Comparison of ENCODE assay signal across 8 cellular contexts in genomic region chr19:55641376-55642152, GRCh38. TPM values are rescaled to one million over a fixed set of nuclear protein-coding genes. Genes with fewer than 3 reads are reported as not detected.
A peak's percentile ranks its signal among the peaks of the same experiment; 100 is the strongest.
DNase-seq lines count a peak whose midpoint lies in the region; ATAC-seq, FAIRE-seq and TF ChIP-seq lines count a peak whose summit lies in the region.

No MANE protein-coding gene starts in this region.

- DNase-seq in DND-41 (peak; percentile 31), activated B cell treated with CpG ODN at 0.5 μM for 24 hours (no peak), fibroblast of peridontal ligament (ENCODE audit: extremely low read depth) (peak; percentile 26), NCI-H446 (lab: John Stamatoyannopoulos, UW) (no peak), RCC 7860 (ENCODE audit: low spot score) (no peak), GM19240 (ENCODE audit: insufficient read length, low spot score) (no peak)

- peak overlapping the region; percentile 68 for H2AFZ ChIP-seq in DND-41 (ENCODE audit: low read depth, low read length)

- H3K9ac ChIP-seq in DND-41 (ENCODE audit: low read depth, low read length) (peak overlapping the region; percentile 92), HUES48 (ENCODE audit: low read depth, low read length) (peak overlapping the region; percentile 79)

- H3K36me3 Mint-ChIP-seq in activated B cell treated with CpG ODN at 0.5 μM for 24 hours (ENCODE audit: low read depth): peaks cover 31% of the 10 kb centered on the region

- no peaks in the 10 kb centered on the region for H3K27me3 Mint-ChIP-seq in activated B cell treated with CpG ODN at 0.5 μM for 24 hours

- H3K4me3 ChIP-seq in DND-41 (ENCODE audit: low read depth in 1 of 2, low read length in 2 of 2): peak overlapping the region; percentile 98 to 99
- H3K4me3 ChIP-seq in HUES48 (ENCODE audit: low read depth, low read length): peak overlapping the region; percentile 76
- peak overlapping the region; percentile 73 to 96 for H3K4me3 ChIP-seq in neutrophil (ENCODE audit: low read depth in 1 of 2, low read length in 1 of 2)

- H3K4me1 ChIP-seq in DND-41 (ENCODE audit: insufficient read depth, low read length): peaks cover 71% of the 10 kb centered on the region
- H3K4me1 ChIP-seq in HUES48 (ENCODE audit: control insufficient read depth, insufficient read depth, low read length): peaks cover 8% of the 10 kb centered on the region; the same call in 1 of the 2 replicates
- H3K4me1 ChIP-seq in neutrophil (ENCODE audit: control insufficient read depth in 1 of 2, insufficient read depth in 1 of 2, low read depth in 1 of 2, low read length in 1 of 2): peaks cover 45 to 58% of the 10 kb centered on the region in 2 experiments

- H3K36me3 ChIP-seq in DND-41 (ENCODE audit: insufficient read depth, low read length) (peaks cover 18% of the 10 kb centered on the region), HUES48 (ENCODE audit: control insufficient read depth, insufficient read depth, low read length) (peaks cover 16% of the 10 kb centered on the region), neutrophil (peaks cover 21% of the 10 kb centered on the region)

- H3K9me3 ChIP-seq in DND-41 (ENCODE audit: insufficient read depth, low read length, severe bottlenecking) (no peaks in the 10 kb centered on the region), HUES48 (ENCODE audit: control insufficient read depth, insufficient read depth, low read length) (no peaks in the 10 kb centered on the region), neutrophil (no peaks in the 10 kb centered on the region)

- H3K27me3 ChIP-seq in DND-41 (ENCODE audit: insufficient read depth, low read length, poor library complexity): no peaks in the 10 kb centered on the region
- H3K27me3 ChIP-seq in HUES48 (ENCODE audit: control insufficient read depth, insufficient read depth, low read length): no peaks in the 10 kb centered on the region
- H3K27me3 ChIP-seq in neutrophil: peaks cover 36% of the 10 kb centered on the region

- ATAC-seq in DND-41 (ENCODE audit: insufficient read depth, low read depth) (no peak; the same call in 1 of the 3 replicates), activated B cell treated with CpG ODN at 0.5 μM for 24 hours (ENCODE audit: low read depth) (peak; percentile 1)

- no peak for FAIRE-seq in RCC 7860 (lab: Jason Lieb, UNC)

- peaks cover 17% of the 10 kb centered on the region; the same call in 1 of the 2 replicates for H4K20me1 ChIP-seq in DND-41 (ENCODE audit: insufficient read depth, low read length)

- intact Hi-C loops in activated B cell treated with CpG ODN at 0.5 μM for 24 hours (cut with micrococcal nuclease): loop anchor here (2.0 to 10.0 kb wide), 5 partner anchors 61 to 1177 kb away; partner anchors contain the start of genes C19orf85, ISOC2, LENG9 and ZNF579

- POLR2A ChIA-PET in activated B cell treated with CpG ODN at 0.5 μM for 24 hours (lab: Charles Lee): interaction anchor here (0.6 to 4.7 kb wide), 12 partner anchors 9 to 234 kb away, joined by 3 to 47 read pairs (median 5); partner anchors contain the start of genes FIZ1, U2AF2, UBE2S and ZNF628

- TF ChIP-seq CTCF in DND-41 (IDR thresholded peaks at IDR 0.05; ENCODE audit: borderline replicate concordance, extremely low read depth, low read length, poor library complexity, severe bottlenecking) (no peak), activated B cell treated with CpG ODN at 0.5 μM for 24 hours (IDR thresholded peaks at IDR 0.05) (no peak), neutrophil (IDR thresholded peaks at IDR 0.05) (no peak)

- CTCF ChIA-PET in activated B cell treated with CpG ODN at 0.5 μM for 24 hours (lab: Charles Lee): interaction anchor here (0.8 to 1.8 kb wide), 3 partner anchors 10 to 168 kb away, joined by 3 to 10 read pairs (median 7); no protein-coding TSS in a partner anchor

- peak overlapping the region; percentile 86 for H3K4me3 Mint-ChIP-seq in activated B cell treated with CpG ODN at 0.5 μM for 24 hours

- peak overlapping the region; percentile 85 for H3K4me2 ChIP-seq in DND-41 (ENCODE audit: insufficient read depth, low read length)

- peaks cover 73% of the 10 kb centered on the region for H3K4me1 Mint-ChIP-seq in activated B cell treated with CpG ODN at 0.5 μM for 24 hours

- peaks cover 79% of the 10 kb centered on the region for H3K79me2 ChIP-seq in DND-41 (ENCODE audit: insufficient read depth, low read length)

- H3K27ac Mint-ChIP-seq in activated B cell treated with CpG ODN at 0.5 μM for 24 hours: peak overlapping the region; percentile 86

- peaks cover 3% of the 10 kb centered on the region for H3K9me3 Mint-ChIP-seq in activated B cell treated with CpG ODN at 0.5 μM for 24 hours

- H3K27ac ChIP-seq in DND-41 (ENCODE audit: low read length) (peak overlapping the region; percentile 89), HUES48 (ENCODE audit: low read depth, low read length) (peak overlapping the region; percentile 90), neutrophil (peak overlapping the region; percentile 83)

RNA-seq across cellular contexts. Expression of gene ZNF580, which starts 0.8 kb away (rescaled TPM):
- 55.0 and 81.2 TPM in 2 replicates for total RNA-seq in activated B cell treated with CpG ODN at 0.5 μM for 24 hours

RNA-seq across cellular contexts. Expression of gene ZNF581, which starts 1.9 kb away (rescaled TPM):
- 42.7 and 46.5 TPM in 2 replicates for total RNA-seq in activated B cell treated with CpG ODN at 0.5 μM for 24 hours

RNA-seq across cellular contexts. Expression of gene CCDC106, which starts 6.4 kb away (rescaled TPM):
- 14.0 and 14.4 TPM in 2 replicates for total RNA-seq in activated B cell treated with CpG ODN at 0.5 μM for 24 hours

RNA-seq across cellular contexts. Expression of gene U2AF2, which starts 13.3 kb away (rescaled TPM):
- total RNA-seq in activated B cell treated with CpG ODN at 0.5 μM for 24 hours: 256 and 273 TPM in 2 replicates

RNA-seq across cellular contexts. Expression of gene ZNF784, which starts 17.2 kb away (rescaled TPM):
- 8.7 and 8.9 TPM in 2 replicates for total RNA-seq in activated B cell treated with CpG ODN at 0.5 μM for 24 hours

Comparison
In these comparisons a context has a peak if more than half of its experiments do, and no peak if none do; other contexts are left out.
1. DNase-seq: peak in DND-41 (single experiment) and fibroblast of peridontal ligament (single experiment); none in activated B cell treated with CpG ODN at 0.5 μM for 24 hours (single experiment), NCI-H446 (0 of 2), RCC 7860 (single experiment) and GM19240 (single experiment).
2. Peak in every context shown above with its lines, with median percentiles within 50 percentile points of each other: H3K27ac ChIP-seq and H3K4me3 ChIP-seq.